ENCODE assay signal across 1 cellular context in genomic region chr12:69885656-69886055, GRCh38.
TF ChIP-seq lines count a peak whose summit lies in the region.

No MANE protein-coding gene starts in this region.

TF ChIP-seq in GM23338, 12 proteins besides CTCF, POLR2A, EP300 and RAD21:
- TF ChIP-seq ZNF462 (CRISPR knock-in tag; IDR thresholded peaks at IDR 0.05) (no peak), EZH2phosphoT487 (IDR thresholded peaks at IDR 0.05; ENCODE audit: unreplicated experiment) (no peak), REST (IDR thresholded peaks at IDR 0.05; ENCODE audit: unreplicated experiment) (no peak), ZNF114 (CRISPR knock-in tag; IDR thresholded peaks at IDR 0.05) (no peak), NANOG (IDR thresholded peaks at IDR 0.05; ENCODE audit: borderline replicate concordance) (no peak), JUNB (IDR thresholded peaks at IDR 0.05; ENCODE audit: unreplicated experiment) (no peak), CREB1 (CRISPR knock-in tag; IDR thresholded peaks at IDR 0.05; ENCODE audit: low read depth) (no peak), EZH2 (IDR thresholded peaks at IDR 0.05; ENCODE audit: low read depth, unreplicated experiment) (no peak), STAT1 (IDR thresholded peaks at IDR 0.05; ENCODE audit: unreplicated experiment) (no peak), ZNF331 (CRISPR knock-in tag; IDR thresholded peaks at IDR 0.05; ENCODE audit: low read depth) (no peak), POLR2AphosphoS5 (IDR thresholded peaks at IDR 0.05; ENCODE audit: low read depth) (no peak)
- TF ChIP-seq, protein P1, sequence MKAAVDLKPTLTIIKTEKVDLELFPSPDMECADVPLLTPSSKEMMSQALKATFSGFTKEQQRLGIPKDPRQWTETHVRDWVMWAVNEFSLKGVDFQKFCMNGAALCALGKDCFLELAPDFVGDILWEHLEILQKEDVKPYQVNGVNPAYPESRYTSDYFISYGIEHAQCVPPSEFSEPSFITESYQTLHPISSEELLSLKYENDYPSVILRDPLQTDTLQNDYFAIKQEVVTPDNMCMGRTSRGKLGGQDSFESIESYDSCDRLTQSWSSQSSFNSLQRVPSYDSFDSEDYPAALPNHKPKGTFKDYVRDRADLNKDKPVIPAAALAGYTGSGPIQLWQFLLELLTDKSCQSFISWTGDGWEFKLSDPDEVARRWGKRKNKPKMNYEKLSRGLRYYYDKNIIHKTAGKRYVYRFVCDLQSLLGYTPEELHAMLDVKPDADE (IDR thresholded peaks at IDR 0.05): no peak
